25 cellular contexts compared by ENCODE assay signal in the genomic region with DNA sequence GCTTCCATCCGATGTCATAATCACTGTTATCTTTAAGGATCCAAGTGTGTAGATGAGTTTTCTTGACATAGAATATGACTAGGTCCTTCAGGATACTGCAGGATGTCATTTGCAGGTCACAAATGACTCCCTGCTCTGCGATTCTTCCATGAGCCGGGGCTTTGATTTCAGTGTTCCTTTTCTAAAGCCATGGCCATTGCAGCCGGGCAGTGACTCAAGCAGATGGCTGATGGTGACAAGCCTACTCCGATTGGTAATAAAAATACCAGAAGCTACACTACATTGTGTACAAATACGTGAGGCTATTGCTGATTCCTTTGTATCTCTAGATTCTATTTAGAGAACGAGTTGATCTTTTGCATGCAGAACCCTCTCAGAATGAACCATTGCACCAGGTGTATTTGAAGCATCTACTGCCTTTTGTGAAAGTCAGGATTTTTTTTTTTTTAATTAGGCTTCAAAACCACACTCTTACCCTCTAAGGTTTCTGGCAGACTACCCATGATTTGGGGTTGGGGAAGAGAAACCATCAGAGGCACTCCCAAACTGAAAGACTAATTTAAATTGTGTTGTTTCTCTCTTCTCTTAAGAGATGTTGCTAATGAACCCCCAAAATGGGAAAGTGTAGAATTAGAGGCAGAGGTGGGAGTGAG.
"Had no signal": no experiment of that assay in that cellular context is flagged by ENCODE, and none has a peak within 500 bp of the region (broad histone marks: within the 10 kb centered on the region; RNA-seq: fewer than 3 reads in every experiment).

No MANE protein-coding gene starts in this region.

- H3K27ac Mint-ChIP-seq: activated naive CD8-positive, alpha-beta T cell; naive B cell had no signal

- H3K4me1 ChIP-seq: gastroesophageal sphincter, prostate gland, suprapubic skin, tibial artery had no signal

- H3K36me3 Mint-ChIP-seq: activated naive CD8-positive, alpha-beta T cell; naive B cell had no signal

- H3K9me3 Mint-ChIP-seq: naive B cell had no signal

- H3K4me3 Mint-ChIP-seq: activated naive CD8-positive, alpha-beta T cell; naive B cell had no signal

- H3K9me3 ChIP-seq: gastroesophageal sphincter, mucosa of descending colon, ovary, prostate gland, suprapubic skin, tibial artery had no signal

- DNase-seq: activated CD4-positive, alpha-beta T cell treated with anti-CD3 and anti-CD28 coated beads for 48 hours; activated CD4-positive, alpha-beta T cell treated with anti-CD3 and anti-CD28 coated beads, Interleukin-2, amount 50 U/mL, for 48 hours; activated CD8-positive, alpha-beta memory T cell treated with anti-CD3 and anti-CD28 coated beads for 24 hours; activated effector memory CD4-positive, alpha-beta T cell treated with Interleukin-2 at 50 U/mL for 16 hours; activated naive CD4-positive, alpha-beta T cell treated with Interleukin-2 at 50 U/mL for 16 hours; anterior cingulate cortex; dorsolateral prefrontal cortex; effector memory CD4-positive, alpha-beta T cell; head of caudate nucleus; mucosa of descending colon; naive B cell; ovary; retina; stimulated activated CD4-positive, alpha-beta T cell treated with anti-CD3 and anti-CD28 coated beads, Interleukin-15, amount 100 ng/mL, for 24 hours; stimulated activated CD4-positive, alpha-beta T cell treated with anti-CD3 and anti-CD28 coated beads, Interleukin-2, amount 100 ng/mL, for 24 hours; stimulated activated naive CD4-positive, alpha-beta T cell; tibial artery had no signal

- H3K4me3 ChIP-seq: coronary artery, dorsolateral prefrontal cortex, gastroesophageal sphincter, lung, mucosa of descending colon, ovary, prostate gland, suprapubic skin, tibial artery had no signal

- H3K27ac ChIP-seq: coronary artery, dorsolateral prefrontal cortex, gastroesophageal sphincter, ovary, prostate gland, suprapubic skin, tibial artery, VCaP had no signal

- H3K4me1 Mint-ChIP-seq: naive B cell had no signal

- H3K36me3 ChIP-seq: gastroesophageal sphincter, ovary, prostate gland, suprapubic skin, tibial artery had no signal

- ATAC-seq: gastroesophageal sphincter, left lobe of liver, mucosa of descending colon had no signal

- H3K27me3 ChIP-seq: dorsolateral prefrontal cortex, gastroesophageal sphincter, ovary, suprapubic skin, tibial artery had no signal
